ENCODE assay signal across 19 cellular contexts in the genomic region with DNA sequence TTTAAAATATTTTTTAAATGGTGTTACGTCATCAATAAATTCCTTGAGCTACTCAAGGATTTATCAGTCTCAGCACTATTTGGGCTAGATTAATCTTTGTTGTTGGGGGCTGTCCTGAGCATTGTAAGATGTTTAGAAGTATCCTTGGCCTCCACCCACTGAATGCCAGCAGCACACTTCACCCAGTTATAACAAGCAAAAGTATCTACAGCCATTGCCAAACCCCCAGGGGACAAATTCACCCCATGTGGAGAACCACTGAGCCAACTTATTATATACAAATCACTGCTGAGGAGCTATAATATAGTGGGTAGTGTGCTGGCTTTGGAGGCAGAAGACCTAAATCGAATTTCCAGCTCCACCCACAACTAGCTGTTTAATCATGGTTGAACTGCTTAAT. TPM values are rescaled to one million over a fixed set of nuclear protein-coding genes. Genes with fewer than 3 reads are reported as not detected.
DNase-seq lines count a peak whose midpoint lies in the region; ATAC-seq and TF ChIP-seq lines count a peak whose summit lies in the region.
"Had no signal": no experiment of that assay in that cellular context is flagged by ENCODE, and none has a peak within 500 bp of the region (broad histone marks: within the 10 kb centered on the region; RNA-seq: fewer than 3 reads in every experiment).

No MANE protein-coding gene starts in this region.

- no peak overlapping the region for H3K27ac ChIP-seq in lower lobe of right lung
- H3K27ac ChIP-seq: HL-60 had no signal

- TF ChIP-seq CTCF in epithelial cell of esophagus (IDR thresholded peaks at IDR 0.05; ENCODE audit: insufficient read depth, low read depth, low read length, missing control alignments) (no peak), lower lobe of right lung (IDR thresholded peaks at IDR 0.05) (no peak)

- H3K9me3 ChIP-seq in lower lobe of right lung: no peaks in the 10 kb centered on the region
- H3K9me3 ChIP-seq: BE2C had no signal

- no peak overlapping the region for H3K4me3 ChIP-seq in epithelial cell of esophagus (ENCODE audit: low read length)
- H3K4me3 ChIP-seq in skeletal muscle cell (ENCODE audit: low read depth, low read length): no peak overlapping the region
- H3K4me3 ChIP-seq in lower lobe of right lung: no peak overlapping the region
- H3K4me3 ChIP-seq: GM12878 had no signal

- intact Hi-C loops in lower lobe of right lung (cut with DNase I): no loop called here

- no peaks in the 10 kb centered on the region for H3K27me3 ChIP-seq in lower lobe of right lung (ENCODE audit: low read depth)
- H3K27me3 ChIP-seq: BE2C had no signal

- no peaks in the 10 kb centered on the region for H3K4me1 ChIP-seq in lower lobe of right lung

- DNase-seq in EH (ENCODE audit: low read depth) (peak; percentile 51), NCI-H82 treated with DMSO at 0.1 percent for 48 hours (lab: John Stamatoyannopoulos, UW; ENCODE audit: unreplicated experiment) (peak; percentile 2), epithelial cell of esophagus (ENCODE audit: low read depth) (peak; percentile 29), skeletal muscle cell (ENCODE audit: low read depth) (peak; percentile 49), lower lobe of right lung (no peak), SW480 (ENCODE audit: low spot score) (no peak)
- DNase-seq: BE2C; CD4-positive, alpha-beta memory T cell; DMS79; GDM1; GOT3; NCI-H1092 treated with DMSO at 0.1 percent for 48 hours; NCI-H2107; NCI-H526 treated with DMSO at 0.1 percent for 48 hours; NK-92 treated with Interleukin-12 subunit alpha and Interleukin-12 subunit beta, amount 100 ng/mL, for 24 hours; OCI-M1 had no signal

- no peak for ATAC-seq in lower lobe of right lung
- ATAC-seq in GM18519 (IDR thresholded peaks at IDR 0.05; ENCODE audit: low FRiP score, unreplicated experiment): no peak
- ATAC-seq: GM12878 had no signal

- peaks cover 25% of the 10 kb centered on the region for H3K36me3 ChIP-seq in lower lobe of right lung
- H3K36me3 ChIP-seq: BE2C had no signal

RNA-seq across cellular contexts. Expression of a gene that starts 58.3 kb away (rescaled TPM):
- total RNA-seq in lower lobe of right lung: 25.2 TPM

Comparison
In these comparisons a context has a peak if more than half of its experiments do, and no peak if none do; other contexts are left out.
1. DNase-seq: peak in EH (single experiment), NCI-H82 treated with DMSO at 0.1 percent for 48 hours (single experiment), epithelial cell of esophagus (single experiment) and skeletal muscle cell (single experiment); none in lower lobe of right lung (single experiment) and SW480 (single experiment).